ENCODE assay signal across 18 cellular contexts in genomic region chr7:146656988-146657387, GRCh38.
DNase-seq lines count a peak whose midpoint lies in the region; ATAC-seq and TF ChIP-seq lines count a peak whose summit lies in the region.
"Had no signal": no experiment of that assay in that cellular context is flagged by ENCODE, and none has a peak within 500 bp of the region (broad histone marks: within the 10 kb centered on the region; RNA-seq: fewer than 3 reads in every experiment).

No MANE protein-coding gene starts in this region.

- H3K4me3 Mint-ChIP-seq in osteocyte (ENCODE audit: unreplicated experiment), result no peak overlapping the region
- H3K4me3 Mint-ChIP-seq: activated CD8-positive, alpha-beta T cell treated with anti-CD3 and anti-CD28 coated beads for 36 hours; activated T-cell treated with anti-CD3 and anti-CD28 coated beads, Interleukin-2, amount 50 U/mL, for 24 hours; CD4-positive, alpha-beta T cell had no signal

- no peaks in the 10 kb centered on the region for H3K36me3 Mint-ChIP-seq in osteocyte (ENCODE audit: unreplicated experiment)
- no peaks in the 10 kb centered on the region for H3K36me3 Mint-ChIP-seq in activated naive CD4-positive, alpha-beta T cell treated with anti-CD3 and anti-CD28 coated beads, Interleukin-2, amount 50 U/mL, for 72 hours

- peaks cover 4% of the 10 kb centered on the region for H3K9me3 Mint-ChIP-seq in osteocyte (ENCODE audit: unreplicated experiment)
- peaks cover 7 to 8% of the 10 kb centered on the region in 2 donors for H3K9me3 Mint-ChIP-seq in activated naive CD4-positive, alpha-beta T cell treated with anti-CD3 and anti-CD28 coated beads, Interleukin-2, amount 50 U/mL, for 72 hours
- H3K9me3 Mint-ChIP-seq: CD4-positive, alpha-beta T cell had no signal

- H3K27ac Mint-ChIP-seq in osteocyte (ENCODE audit: unreplicated experiment), result no peak overlapping the region
- no peak overlapping the region for H3K27ac Mint-ChIP-seq in activated naive CD4-positive, alpha-beta T cell treated with anti-CD3 and anti-CD28 coated beads, Interleukin-2, amount 50 U/mL, for 72 hours
- H3K27ac Mint-ChIP-seq: activated CD8-positive, alpha-beta T cell treated with anti-CD3 and anti-CD28 coated beads for 36 hours; activated T-cell treated with anti-CD3 and anti-CD28 coated beads, Interleukin-2, amount 50 U/mL, for 24 hours; CD4-positive, alpha-beta T cell had no signal

- peak; percentile 20 for TF ChIP-seq CTCF in osteocyte (IDR thresholded peaks at IDR 0.05)

- no peak for ATAC-seq in activated naive CD4-positive, alpha-beta T cell treated with anti-CD3 and anti-CD28 coated beads, Interleukin-2, amount 50 U/mL, for 72 hours
- ATAC-seq: activated CD8-positive, alpha-beta T cell treated with anti-CD3 and anti-CD28 coated beads for 36 hours; heart right ventricle; lower lobe of right lung; right lobe of liver had no signal

- H3K27me3 Mint-ChIP-seq in osteocyte (ENCODE audit: unreplicated experiment), result no peaks in the 10 kb centered on the region
- H3K27me3 Mint-ChIP-seq: activated CD8-positive, alpha-beta T cell treated with anti-CD3 and anti-CD28 coated beads for 36 hours; activated T-cell treated with anti-CD3 and anti-CD28 coated beads, Interleukin-2, amount 50 U/mL, for 24 hours; CD4-positive, alpha-beta T cell had no signal

- H3K4me1 Mint-ChIP-seq in osteocyte (ENCODE audit: unreplicated experiment), result no peaks in the 10 kb centered on the region

- DNase-seq in NCI-H510A treated with DMSO at 0.1 percent for 48 hours (lab: John Stamatoyannopoulos, UW) (peak; percentile 12), NCI-H510A (lab: John Stamatoyannopoulos, UW) (no peak), NCI-H146 (lab: John Stamatoyannopoulos, UW) (peak; percentile 13), SW480 (ENCODE audit: low spot score) (peak; percentile 26), osteocyte (ENCODE audit: extremely low spot score, unreplicated experiment) (no peak), RPMI8226 (no peak)
- DNase-seq in activated effector memory CD4-positive, alpha-beta T cell treated with anti-CD3 and anti-CD28 coated beads, Interleukin-2, amount 50 U/mL, for 16 hours, result no peak
- DNase-seq in activated naive CD4-positive, alpha-beta T cell treated with anti-CD3 and anti-CD28 coated beads, Interleukin-2, amount 50 U/mL, for 72 hours (ENCODE audit: low spot score in 2 of 2), result no peak
- DNase-seq: activated CD4-positive, CD25-positive, alpha-beta regulatory T cell; activated CD8-positive, alpha-beta T cell treated with anti-CD3 and anti-CD28 coated beads for 36 hours; activated naive CD4-positive, alpha-beta T cell treated with anti-CD3 and anti-CD28 coated beads, Interleukin-2, amount 50 U/mL, for 16 hours; activated T-cell treated with anti-CD3 and anti-CD28 coated beads, Interleukin-2, amount 50 U/mL, for 24 hours; CD4-positive, alpha-beta T cell; H7; heart right ventricle; lower lobe of right lung; occipital lobe; right lobe of liver had no signal

Comparison
In these comparisons a context has a peak if more than half of its experiments do, and no peak if none do; other contexts are left out.
1. DNase-seq: peak in NCI-H510A treated with DMSO at 0.1 percent for 48 hours (single experiment), NCI-H146 (single experiment) and SW480 (single experiment); none in NCI-H510A (single experiment), osteocyte (single experiment), activated effector memory CD4-positive, alpha-beta T cell treated with anti-CD3 and anti-CD28 coated beads, Interleukin-2, amount 50 U/mL, for 16 hours (single experiment), activated naive CD4-positive, alpha-beta T cell treated with anti-CD3 and anti-CD28 coated beads, Interleukin-2, amount 50 U/mL, for 72 hours (0 of 2) and RPMI8226 (single experiment).